13 cellular contexts compared by ENCODE assay signal in the genomic region with DNA sequence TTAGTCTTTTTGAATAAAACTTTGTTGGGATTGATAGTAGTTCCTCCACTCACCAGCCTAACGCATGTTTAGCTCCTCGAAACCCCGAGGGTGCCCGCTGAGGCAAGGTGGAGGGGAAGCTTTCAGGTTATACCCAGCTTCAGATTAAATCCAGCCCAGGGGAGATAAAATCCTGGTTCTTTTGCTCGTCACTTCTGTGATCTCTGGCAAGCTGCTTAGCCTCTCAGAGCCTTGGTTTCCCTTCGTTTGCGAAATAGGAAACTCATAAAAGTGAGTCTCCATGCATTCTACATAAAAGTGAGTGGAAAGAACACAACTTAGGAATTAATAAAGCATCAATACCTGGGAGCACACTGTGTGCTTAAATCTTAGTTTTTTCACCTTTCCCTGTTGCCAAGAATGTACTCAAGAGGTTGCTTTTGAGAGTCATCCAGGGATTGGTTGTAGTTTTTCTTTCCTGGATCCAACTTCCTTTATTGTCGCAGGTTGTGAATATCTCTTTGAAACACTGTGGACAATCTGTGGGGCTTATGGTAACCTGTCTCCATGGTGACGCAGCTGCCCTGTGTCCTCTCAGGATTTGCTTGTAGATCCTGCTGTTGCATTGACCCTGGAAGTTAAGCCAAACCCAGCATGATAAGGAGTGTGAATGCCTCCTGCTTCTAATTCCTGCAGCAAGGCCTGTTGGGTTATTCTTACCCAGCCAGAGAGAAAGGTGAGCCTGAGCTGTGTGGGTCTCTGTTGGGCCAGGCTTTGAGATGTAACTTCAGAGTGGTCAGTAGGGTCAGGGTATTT. TPM values are rescaled to one million over a fixed set of nuclear protein-coding genes. Genes with fewer than 3 reads are reported as not detected.
DNase-seq lines count a peak whose midpoint lies in the region; FAIRE-seq and TF ChIP-seq lines count a peak whose summit lies in the region.
"Had no signal": no experiment of that assay in that cellular context is flagged by ENCODE, and none has a peak within 500 bp of the region (broad histone marks: within the 10 kb centered on the region; RNA-seq: fewer than 3 reads in every experiment).

No MANE protein-coding gene starts in this region.

- no peaks in the 10 kb centered on the region for H3K36me3 ChIP-seq in H1 (ENCODE audit: control insufficient read depth in 2 of 4, insufficient read depth in 4 of 4, low read length in 3 of 4)
- H3K36me3 ChIP-seq: right atrium auricular region had no signal

- no peaks in the 10 kb centered on the region for H3K9me3 ChIP-seq in H1 (ENCODE audit: insufficient read depth in 2 of 2, low read depth in 1 of 2, low read length in 1 of 2)
- H3K9me3 ChIP-seq: right atrium auricular region had no signal

- no peaks in the 10 kb centered on the region for H3K79me1 ChIP-seq in H1 (ENCODE audit: low read depth, low read length)

- no peak for FAIRE-seq in H1 (lab: Jason Lieb, UNC)
- FAIRE-seq: colon, RCC 7860 had no signal

- WGBS in H1 (ENCODE audit: extremely low coverage in 1 of 2, insufficient coverage in 1 of 2, insufficient read length in 1 of 2, insufficient replicate concordance in 2 of 2, low coverage in 1 of 2, low lambda C conversion rate in 2 of 2, missing lambda C conversion rate in 1 of 2), 2 experiments, result 78% methylated on average over 9 of the region's 9 CpGs; no CpG with 5 or more reads in 1 of the 2 experiments

- no peak overlapping the region for H3K27ac Mint-ChIP-seq in neural crest cell (ENCODE audit: unreplicated experiment)

- TF ChIP-seq CTCF in H1 (IDR thresholded peaks at IDR 0.05; ENCODE audit: control extremely low read depth in 1 of 3, insufficient read depth in 1 of 3, low read depth in 1 of 3, low read length in 3 of 3) (no peak), neural crest cell (conservative IDR thresholded peaks at IDR 0.05) (no peak)

- peaks cover 0 to 5% (median 2%) of the 10 kb centered on the region in 4 experiments; a peak in 2 of 7 replicates for H3K27me3 ChIP-seq in H1 (replicated peaks in 1 of 4; ENCODE audit: control insufficient read depth in 3 of 4, extremely low read depth in 1 of 4, insufficient read depth in 3 of 4, low read length in 3 of 4)
- H3K27me3 ChIP-seq: right atrium auricular region had no signal

- no peak for TF ChIP-seq EP300 in H1 (IDR thresholded peaks at IDR 0.05; ENCODE audit: borderline replicate concordance in 1 of 2, low read depth in 2 of 2, low read length in 2 of 2)

- H2BK5ac ChIP-seq in H1 (ENCODE audit: low read depth, low read length), result no peak overlapping the region

- CTCF ChIA-PET in H1 (lab: Charles Lee; ENCODE audit: partially characterized antibody), result interaction anchor here (0.6 to 5.6 kb wide), 3 partner anchors 17 to 477 kb away, joined by 3 to 28 read pairs (median 4); no protein-coding TSS in a partner anchor

- H3K9ac ChIP-seq in H1 (replicated peaks in 1 of 4; ENCODE audit: extremely low read depth in 1 of 4, low read depth in 3 of 4, low read length in 3 of 4), result no peak overlapping the region; a peak in 1 of 7 replicates

- H3K4me2 ChIP-seq in H1 (ENCODE audit: insufficient read depth in 1 of 2, low read depth in 2 of 2, low read length in 2 of 2), result peak overlapping the region; percentile 32 to 78; a peak in 3 of 4 replicates

- H2BK20ac ChIP-seq in H1 (ENCODE audit: low read length), result no peak overlapping the region

- peaks cover 7% of the 10 kb centered on the region; the same call in 1 of the 2 replicates for H3K23me2 ChIP-seq in H1 (ENCODE audit: low read depth, low read length)

- H3K36me3 Mint-ChIP-seq in neural crest cell (ENCODE audit: low read depth), result no peaks in the 10 kb centered on the region

- H4K20me1 ChIP-seq in H1 (replicated peaks in 1 of 2; ENCODE audit: control insufficient read depth in 1 of 2, insufficient read depth in 2 of 2, low read length in 2 of 2), result no peaks in the 10 kb centered on the region

- H2AFZ ChIP-seq in H1 (ENCODE audit: low read length), result no peak overlapping the region

- H4K8ac ChIP-seq in H1 (ENCODE audit: extremely low read depth, insufficient read depth, low read length), result no peak overlapping the region

- POLR2A ChIA-PET in H1 (lab: Charles Lee; ENCODE audit: partially characterized antibody), result no interaction called here

- peaks cover 14% of the 10 kb centered on the region for H3K4me1 Mint-ChIP-seq in neural crest cell

- DNase-seq in DMS153 (lab: John Stamatoyannopoulos, UW), result peak; percentile 22
- DNase-seq in DMS153 treated with DMSO at 0.1 percent for 48 hours (lab: John Stamatoyannopoulos, UW; ENCODE audit: unreplicated experiment), result no peak
- peak; percentile 37 for DNase-seq in NCI-H69 (lab: John Stamatoyannopoulos, UW)
- no peak for DNase-seq in H1 (ENCODE audit: low read depth in 1 of 2, low spot score in 2 of 2)
- DNase-seq in neural crest cell (ENCODE audit: low read depth, low spot score), result no peak
- no peak for DNase-seq in activated CD4-positive, CD25-positive, alpha-beta regulatory T cell treated with anti-CD3 and anti-CD28 coated beads, Interleukin-2, amount 50 U/mL, for 72 hours
- DNase-seq in A172 (ENCODE audit: low spot score), result no peak
- no peak for DNase-seq in middle frontal gyrus (ENCODE audit: extremely low spot score, low spot score)
- DNase-seq: 8988T; activated CD4-positive, alpha-beta T cell treated with anti-CD3 and anti-CD28 coated beads for 48 hours had no signal

- peaks cover 47% of the 10 kb centered on the region for H3K27me3 Mint-ChIP-seq in neural crest cell (ENCODE audit: low read depth)

- peaks cover 4% of the 10 kb centered on the region for H3K9me3 Mint-ChIP-seq in neural crest cell

- H4K91ac ChIP-seq in H1 (replicated peaks; ENCODE audit: insufficient read length, low read length), result no peak overlapping the region

- H3K4ac ChIP-seq in H1 (replicated peaks; ENCODE audit: insufficient read length, low read depth, low read length), result no peak overlapping the region

- no peak overlapping the region for H3K27ac ChIP-seq in H1 (ENCODE audit: low read depth, low read length)
- H3K27ac ChIP-seq: right atrium auricular region had no signal

- no peak overlapping the region; the same call in 1 of the 2 replicates for H2BK12ac ChIP-seq in H1 (ENCODE audit: low read depth, low read length)

- TF ChIP-seq POLR2A in H1 (IDR thresholded peaks at IDR 0.05; ENCODE audit: control extremely low read depth in 1 of 2, low read depth in 2 of 2, low read length in 2 of 2), result peak in 1 of 2 experiments; percentile 45; a peak in 1 of 3 replicates

- H2AK5ac ChIP-seq in H1 (ENCODE audit: low read depth, low read length), result no peak overlapping the region

- no peak overlapping the region for H3K18ac ChIP-seq in H1 (ENCODE audit: extremely low read depth, low read length)

- H3K79me2 ChIP-seq in H1 (ENCODE audit: control insufficient read depth in 1 of 2, insufficient read depth in 2 of 2, low read length in 2 of 2), result no peaks in the 10 kb centered on the region

- H4K5ac ChIP-seq in H1 (ENCODE audit: insufficient read length, low read depth, low read length), result no peak overlapping the region

- H3K23ac ChIP-seq in H1 (ENCODE audit: insufficient read length), result no peak overlapping the region

- no peak for TF ChIP-seq RAD21 in H1 (IDR thresholded peaks at IDR 0.05 in 1 of 2, conservative IDR thresholded peaks at IDR 0.05 in 1 of 2; ENCODE audit: low read depth in 2 of 2, low read length in 2 of 2)

- peak overlapping the region; percentile 77 for H3K4me3 Mint-ChIP-seq in neural crest cell

- no peak overlapping the region for H3K56ac ChIP-seq in H1 (replicated peaks; ENCODE audit: insufficient read length, low read depth, low read length)

- no peak overlapping the region for H2BK15ac ChIP-seq in H1 (ENCODE audit: low read length)

- H3K4me3 ChIP-seq in H1 (ENCODE audit: extremely low read depth in 1 of 4, insufficient read depth in 2 of 4, low read depth in 3 of 4, low read length in 4 of 4), result no peak overlapping the region; a peak in 2 of 8 replicates
- H3K4me3 ChIP-seq: right atrium auricular region had no signal

- H3K14ac ChIP-seq in H1 (ENCODE audit: insufficient read length), result no peak overlapping the region

- no peak overlapping the region for H2BK120ac ChIP-seq in H1 (replicated peaks; ENCODE audit: low read depth, low read length)

- peaks cover 5 to 19% (median 14%) of the 10 kb centered on the region in 4 experiments for H3K4me1 ChIP-seq in H1 (replicated peaks in 1 of 4; ENCODE audit: control insufficient read depth in 3 of 4, insufficient read depth in 4 of 4, low read length in 3 of 4)

TF ChIP-seq in H1, 55 proteins besides CTCF, POLR2A, EP300 and RAD21 (continues in another document):
- no peak for TF ChIP-seq GABPA (IDR thresholded peaks at IDR 0.05; ENCODE audit: borderline replicate concordance, insufficient read depth, low read length)
- TF ChIP-seq ASH2L (IDR thresholded peaks at IDR 0.05; ENCODE audit: low read length), result no peak
- TF ChIP-seq FOSL1 (IDR thresholded peaks at IDR 0.05; ENCODE audit: insufficient read depth, low read depth, low read length), result no peak
- TF ChIP-seq CREB1 (IDR thresholded peaks at IDR 0.05), result no peak
- no peak for TF ChIP-seq TAF1 (IDR thresholded peaks at IDR 0.05; ENCODE audit: low read depth, low read length)
- no peak for TF ChIP-seq HDAC2 (IDR thresholded peaks at IDR 0.05; ENCODE audit: borderline replicate concordance in 1 of 2, low read depth in 2 of 2, low read length in 2 of 2)

RNA-seq across cellular contexts. Expression of gene GALNT12, which starts 2.0 kb away (rescaled TPM):
- total RNA-seq in H1 (2021; fragmentation: NEBNext Ultra II Directional; extraction: Animal tissue kit (Norgen Biotek cat#: 25700)), result 17.5 and 19.6 TPM in 2 replicates
- 16.2 and 21.2 TPM in 2 replicates for polyA plus RNA-seq in H1 (2011; rRNA removed)
- polyA plus RNA-seq in H1 (2011; cell fraction: cytosol; rRNA removed), result 22.4 TPM
- 25.6 TPM for polyA plus RNA-seq in H1 (2011; cell fraction: nucleus; rRNA removed)
- polyA plus RNA-seq in H1 (2012, experiment 1 of 2), result 18.9 to 21.9 TPM (median 20.5 TPM) in 4 replicates
- 4.9 TPM for polyA plus RNA-seq in H1 (2012, experiment 2 of 2)
- polyA plus RNA-seq in H1 (2013, experiment 1 of 2), result 19.4 TPM
- polyA plus RNA-seq in H1 (2013, experiment 2 of 2), result 20.2 TPM
- 14.6 and 21.0 TPM in 2 replicates for polyA minus RNA-seq in H1 (2011; rRNA and poly(A)+ RNA removed)
- 12.3 TPM for polyA minus RNA-seq in H1 (2011; cell fraction: cytosol; rRNA and poly(A)+ RNA removed)
- polyA minus RNA-seq in H1 (2011; cell fraction: nucleus; rRNA and poly(A)+ RNA removed), result 10.6 TPM
- total RNA-seq in neural crest cell, result 4.6 and 4.9 TPM in 2 replicates
- total RNA-seq in A172 (2014; rRNA removed; shearing (Covaris generic)), result 4.0 and 5.4 TPM in 2 replicates

RNA-seq across cellular contexts. Expression of gene ANKS6, which starts 13.2 kb away (rescaled TPM):
- total RNA-seq in H1 (2021; fragmentation: NEBNext Ultra II Directional; extraction: Animal tissue kit (Norgen Biotek cat#: 25700)), result 56.3 and 61.2 TPM in 2 replicates
- polyA plus RNA-seq in H1 (2011; rRNA removed), result 34.1 and 50.9 TPM in 2 replicates
- polyA plus RNA-seq in H1 (2011; cell fraction: cytosol; rRNA removed), result 47.0 TPM
- 79.5 TPM for polyA plus RNA-seq in H1 (2011; cell fraction: nucleus; rRNA removed)
- 44.2 to 49.3 TPM (median 45.6 TPM) in 4 replicates for polyA plus RNA-seq in H1 (2012, experiment 1 of 2)
- polyA plus RNA-seq in H1 (2012, experiment 2 of 2), result 50.8 TPM
- polyA plus RNA-seq in H1 (2013, experiment 1 of 2), result 48.4 TPM
- polyA plus RNA-seq in H1 (2013, experiment 2 of 2), result 49.8 TPM
- 36.8 and 37.5 TPM in 2 replicates for polyA minus RNA-seq in H1 (2011; rRNA and poly(A)+ RNA removed)
- 30.2 TPM for polyA minus RNA-seq in H1 (2011; cell fraction: cytosol; rRNA and poly(A)+ RNA removed)
- 44.6 TPM for polyA minus RNA-seq in H1 (2011; cell fraction: nucleus; rRNA and poly(A)+ RNA removed)
- total RNA-seq in neural crest cell, result 27.4 and 30.9 TPM in 2 replicates
- total RNA-seq in A172 (2014; rRNA removed; shearing (Covaris generic)), result 30.8 and 39.4 TPM in 2 replicates

Comparison
In these comparisons a context has a peak if more than half of its experiments do, and no peak if none do; other contexts are left out.
1. DNase-seq: peak in DMS153 (single experiment) and NCI-H69 (single experiment); none in DMS153 treated with DMSO at 0.1 percent for 48 hours (single experiment), H1 (0 of 2), neural crest cell (single experiment), activated CD4-positive, CD25-positive, alpha-beta regulatory T cell treated with anti-CD3 and anti-CD28 coated beads, Interleukin-2, amount 50 U/mL, for 72 hours (single experiment), A172 (single experiment) and middle frontal gyrus (single experiment).